In the genomic region with DNA sequence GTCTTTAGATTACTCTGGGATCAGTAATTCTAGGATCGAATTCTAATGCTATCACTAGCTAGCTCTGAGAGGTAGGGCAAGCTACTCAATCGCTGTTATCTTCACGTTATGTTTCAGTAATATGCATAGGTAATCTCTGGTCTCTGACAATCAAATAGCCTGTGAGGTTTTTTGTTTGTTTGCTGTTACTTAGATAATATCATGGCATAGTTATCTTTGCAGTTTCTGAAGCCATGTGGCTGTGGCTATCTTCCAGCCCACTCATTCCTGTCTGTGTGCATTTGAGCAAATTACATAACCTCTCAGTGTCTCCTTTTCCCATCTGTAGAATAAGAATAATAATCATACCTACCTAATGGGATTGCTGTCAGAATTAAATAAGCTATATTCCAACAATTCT, we compare ENCODE assay signal across 18 cellular contexts.
"Had no signal": no experiment of that assay in that cellular context is flagged by ENCODE, and none has a peak within 500 bp of the region (broad histone marks: within the 10 kb centered on the region; RNA-seq: fewer than 3 reads in every experiment).

No MANE protein-coding gene starts in this region.

- H3K9me3 Mint-ChIP-seq: activated CD4-positive, alpha-beta T cell treated with anti-CD3 and anti-CD28 coated beads, Interleukin-2, amount 10 ng/mL, durations not matched to agents 7 days and 5 days; activated naive CD4-positive, alpha-beta T cell treated with anti-CD3 and anti-CD28 coated beads, Interleukin-2, amount 50 U/mL, for 24 hours; activated T-cell treated with anti-CD3 and anti-CD28 coated beads, Interleukin-2, amount 50 U/mL, for 72 hours; stimulated activated memory B cell treated with anti-CD40 and anti-IgM and Interleukin-4, amounts not matched to agents 10 μg/mL and 1 μg/mL and 100 μg/mL, for 72 hours; type B pancreatic cell had no signal

- H3K4me3 ChIP-seq: cardiac muscle cell, colonic mucosa, left lung, sigmoid colon, testis had no signal

- H3K4me1 ChIP-seq: colonic mucosa, left lung, sigmoid colon, testis had no signal

- H3K27me3 ChIP-seq: cardiac muscle cell, colonic mucosa, left lung, sigmoid colon, testis had no signal

- H3K9me3 ChIP-seq: colonic mucosa, left lung, sigmoid colon, testis had no signal

- DNase-seq: activated CD4-positive, alpha-beta T cell treated with anti-CD3 and anti-CD28 coated beads, Interleukin-2, amount 10 ng/mL, durations not matched to agents 7 days and 5 days; activated gamma-delta T cell; activated T-cell treated with anti-CD3 and anti-CD28 coated beads, Interleukin-2, amount 50 U/mL, for 72 hours; colonic mucosa; foreskin melanocyte; kidney; left lung; mammary epithelial cell; occipital lobe; sigmoid colon; stimulated activated CD4-positive, alpha-beta T cell treated with anti-CD3 and anti-CD28 coated beads, Interleukin-4, amount 100 ng/mL, for 4 hours; T1000; testis had no signal

- H3K4me1 Mint-ChIP-seq: activated CD4-positive, alpha-beta T cell treated with anti-CD3 and anti-CD28 coated beads, Interleukin-2, amount 10 ng/mL, durations not matched to agents 7 days and 5 days; activated naive CD4-positive, alpha-beta T cell treated with anti-CD3 and anti-CD28 coated beads, Interleukin-2, amount 50 U/mL, for 24 hours; stimulated activated memory B cell treated with anti-CD40 and anti-IgM and Interleukin-4, amounts not matched to agents 10 μg/mL and 1 μg/mL and 100 μg/mL, for 72 hours had no signal

- H3K27ac Mint-ChIP-seq: activated CD4-positive, alpha-beta T cell treated with anti-CD3 and anti-CD28 coated beads, Interleukin-2, amount 10 ng/mL, durations not matched to agents 7 days and 5 days; activated naive CD4-positive, alpha-beta T cell treated with anti-CD3 and anti-CD28 coated beads, Interleukin-2, amount 50 U/mL, for 24 hours; activated T-cell treated with anti-CD3 and anti-CD28 coated beads, Interleukin-2, amount 50 U/mL, for 72 hours; stimulated activated memory B cell treated with anti-CD40 and anti-IgM and Interleukin-4, amounts not matched to agents 10 μg/mL and 1 μg/mL and 100 μg/mL, for 72 hours; type B pancreatic cell had no signal

- H3K36me3 Mint-ChIP-seq: activated naive CD4-positive, alpha-beta T cell treated with anti-CD3 and anti-CD28 coated beads, Interleukin-2, amount 50 U/mL, for 24 hours; stimulated activated memory B cell treated with anti-CD40 and anti-IgM and Interleukin-4, amounts not matched to agents 10 μg/mL and 1 μg/mL and 100 μg/mL, for 72 hours; type B pancreatic cell had no signal

- H3K27me3 Mint-ChIP-seq: activated CD4-positive, alpha-beta T cell treated with anti-CD3 and anti-CD28 coated beads, Interleukin-2, amount 10 ng/mL, durations not matched to agents 7 days and 5 days; activated naive CD4-positive, alpha-beta T cell treated with anti-CD3 and anti-CD28 coated beads, Interleukin-2, amount 50 U/mL, for 24 hours; stimulated activated memory B cell treated with anti-CD40 and anti-IgM and Interleukin-4, amounts not matched to agents 10 μg/mL and 1 μg/mL and 100 μg/mL, for 72 hours; type B pancreatic cell had no signal

- H3K36me3 ChIP-seq: cardiac muscle cell, colonic mucosa, left lung, sigmoid colon had no signal

- H3K4me3 Mint-ChIP-seq: activated CD4-positive, alpha-beta T cell treated with anti-CD3 and anti-CD28 coated beads, Interleukin-2, amount 10 ng/mL, durations not matched to agents 7 days and 5 days; activated naive CD4-positive, alpha-beta T cell treated with anti-CD3 and anti-CD28 coated beads, Interleukin-2, amount 50 U/mL, for 24 hours; activated T-cell treated with anti-CD3 and anti-CD28 coated beads, Interleukin-2, amount 50 U/mL, for 72 hours; stimulated activated memory B cell treated with anti-CD40 and anti-IgM and Interleukin-4, amounts not matched to agents 10 μg/mL and 1 μg/mL and 100 μg/mL, for 72 hours; type B pancreatic cell had no signal

- H3K27ac ChIP-seq: cardiac muscle cell, colonic mucosa, left lung, sigmoid colon, testis had no signal

- ATAC-seq: activated CD4-positive, CD25-positive, alpha-beta regulatory T cell treated with anti-CD3 and anti-CD28 coated beads, Interleukin-2, amount 50 U/mL, for 24 hours; activated T-cell treated with anti-CD3 and anti-CD28 coated beads, Interleukin-2, amount 50 U/mL, for 72 hours; left lung; stimulated activated memory B cell treated with anti-CD40 and anti-IgM and Interleukin-4, amounts not matched to agents 10 μg/mL and 1 μg/mL and 100 μg/mL, for 72 hours had no signal
